In genomic region chr12:63400746-63401145, GRCh38 we compare ENCODE assay signal across 14 cellular contexts.
A peak's percentile ranks its signal among the peaks of the same experiment; 100 is the strongest.
DNase-seq lines count a peak whose midpoint lies in the region; FAIRE-seq and TF ChIP-seq lines count a peak whose summit lies in the region.
"Had no signal": no experiment of that assay in that cellular context is flagged by ENCODE, and none has a peak within 500 bp of the region (broad histone marks: within the 10 kb centered on the region; RNA-seq: fewer than 3 reads in every experiment).

No MANE protein-coding gene starts in this region.

- H3K4me3 ChIP-seq in endothelial cell of umbilical vein (replicated peaks in 1 of 3; ENCODE audit: insufficient read depth in 1 of 3, low read depth in 1 of 3, low read length in 3 of 3) (no peak overlapping the region), GM23248 (no peak overlapping the region)
- H3K4me3 ChIP-seq: body of pancreas had no signal

- H3K9me3 Mint-ChIP-seq in HFFc6: peaks cover 4% of the 10 kb centered on the region; the same call in 1 of the 2 replicates

- H3K79me2 ChIP-seq in endothelial cell of umbilical vein (ENCODE audit: control insufficient read depth, insufficient read depth, low read length) (no peaks in the 10 kb centered on the region), GM23248 (ENCODE audit: insufficient read depth) (no peaks in the 10 kb centered on the region)

- peaks cover 3% of the 10 kb centered on the region; the same call in 1 of the 2 replicates for H3K27me3 Mint-ChIP-seq in HFFc6 (ENCODE audit: insufficient read depth)
- H3K27me3 Mint-ChIP-seq: activated B cell treated with CpG ODN at 0.5 μM for 24 hours had no signal

- H3K9me2 ChIP-seq in GM23248 (ENCODE audit: insufficient read depth): no peaks in the 10 kb centered on the region

- H3K4me3 Mint-ChIP-seq in HFFc6: no peak overlapping the region
- H3K4me3 Mint-ChIP-seq: activated B cell treated with CpG ODN at 0.5 μM for 24 hours had no signal

- H3K27ac ChIP-seq in endothelial cell of umbilical vein (ENCODE audit: insufficient read depth, low read depth, low read length) (peak overlapping the region; percentile 78), GM23248 (no peak overlapping the region)
- H3K27ac ChIP-seq: body of pancreas had no signal

- BruUV-seq in endothelial cell of umbilical vein (replicated peaks; lab: Mats Ljungman, UMichigan): no TSS peak

- H3K4me2 ChIP-seq in endothelial cell of umbilical vein (ENCODE audit: insufficient read depth, low read length) (no peak overlapping the region), GM23248 (ENCODE audit: unreplicated experiment) (no peak overlapping the region)

- peak overlapping the region; percentile 45 for H2AFZ ChIP-seq in endothelial cell of umbilical vein (ENCODE audit: low read depth, low read length)
- no peak overlapping the region for H2AFZ ChIP-seq in GM23248

- H4K20me1 ChIP-seq in endothelial cell of umbilical vein (replicated peaks; ENCODE audit: control insufficient read depth, extremely low read depth, insufficient read depth, low read length): no peaks in the 10 kb centered on the region
- no peaks in the 10 kb centered on the region for H4K20me1 ChIP-seq in GM23248 (ENCODE audit: insufficient read depth)

- H3K27me3 ChIP-seq in endothelial cell of umbilical vein (ENCODE audit: control insufficient read depth in 2 of 2, insufficient read depth in 2 of 2, low read length in 2 of 2) (no peaks in the 10 kb centered on the region), GM23248 (replicated peaks; ENCODE audit: insufficient read depth) (no peaks in the 10 kb centered on the region)
- H3K27me3 ChIP-seq: body of pancreas had no signal

- POLR2A ChIA-PET in endothelial cell of umbilical vein (lab: Charles Lee): interaction anchor here (1.0 kb wide), 1 partner anchor 10 kb away, joined by 5 read pairs; no protein-coding TSS in a partner anchor

- DNase-seq in HT1080 (ENCODE audit: low read depth) (peak; percentile 87), NCI-H748 (lab: John Stamatoyannopoulos, UW; ENCODE audit: unreplicated experiment) (peak; percentile 98), endothelial cell of umbilical vein (ENCODE audit: low read depth, low spot score) (peak; percentile 95), renal cortical epithelial cell (ENCODE audit: low read depth) (peak; percentile 95), COLO829 (ENCODE audit: low spot score) (no peak), GM23248 (no peak), HFFc6 (no peak)
- no peak for DNase-seq in stimulated activated CD4-positive, alpha-beta T cell treated with anti-CD3 and anti-CD28 coated beads, Interleukin-4, amount 100 ng/mL, for 1 hour
- DNase-seq: activated B cell treated with CpG ODN at 0.5 μM for 24 hours; body of pancreas; DMS79 treated with DMSO at 0.1 percent for 48 hours; NCI-H1930; SIG-M5; stimulated activated naive CD4-positive, alpha-beta T cell had no signal

- WGBS in GM23248 (ENCODE audit: low coverage in 1 of 2, low lambda C conversion rate in 2 of 2, missing lambda C conversion rate in 2 of 2), 2 experiments: 52% methylated on average over 2 of the region's 2 CpGs

- H3K4me1 ChIP-seq in endothelial cell of umbilical vein (ENCODE audit: control insufficient read depth, extremely low read depth, insufficient read depth, low read length) (peaks cover 15% of the 10 kb centered on the region), GM23248 (ENCODE audit: insufficient read depth) (no peaks in the 10 kb centered on the region)
- H3K4me1 ChIP-seq: body of pancreas had no signal

- dilution Hi-C loops in endothelial cell of umbilical vein (cut with MboI; ENCODE audit: extremely low pct_ligation_motif_present, low sequenced_read_pairs): no loop called here

- intact Hi-C loops in endothelial cell of umbilical vein (cut with micrococcal nuclease): loop anchor here (1.0 kb wide), 3 partner anchors 10 to 106 kb away; no protein-coding TSS in a partner anchor

- H3K9me3 ChIP-seq in endothelial cell of umbilical vein (replicated peaks; ENCODE audit: control insufficient read depth, insufficient read depth, low read length) (no peaks in the 10 kb centered on the region), GM23248 (ENCODE audit: low read depth) (no peaks in the 10 kb centered on the region)
- H3K9me3 ChIP-seq: body of pancreas had no signal

- H3K9ac ChIP-seq in endothelial cell of umbilical vein (replicated peaks; ENCODE audit: extremely low read depth, insufficient read depth, low read length) (peak overlapping the region; percentile 53), GM23248 (no peak overlapping the region)

- no peaks in the 10 kb centered on the region for H3F3A ChIP-seq in GM23248 (ENCODE audit: insufficient read depth)

- peak; percentile 91 for FAIRE-seq in endothelial cell of umbilical vein (lab: Jason Lieb, UNC)

- no peaks in the 10 kb centered on the region for H3K4me1 Mint-ChIP-seq in HFFc6 (ENCODE audit: low read depth)
- H3K4me1 Mint-ChIP-seq: activated B cell treated with CpG ODN at 0.5 μM for 24 hours had no signal

- H3K27ac Mint-ChIP-seq in HFFc6: no peak overlapping the region
- H3K27ac Mint-ChIP-seq: activated B cell treated with CpG ODN at 0.5 μM for 24 hours had no signal

- no peaks in the 10 kb centered on the region for H3K36me3 Mint-ChIP-seq in HFFc6 (ENCODE audit: low read depth)

- in situ Hi-C loops in GM23248 (cut with MboI): no loop called here

- no peaks in the 10 kb centered on the region for H3K36me3 ChIP-seq in endothelial cell of umbilical vein (ENCODE audit: control insufficient read depth in 2 of 2, extremely low read depth in 1 of 2, insufficient read depth in 2 of 2, low read length in 2 of 2)
- no peaks in the 10 kb centered on the region for H3K36me3 ChIP-seq in GM23248 (ENCODE audit: low read depth)

- CTCF ChIA-PET in endothelial cell of umbilical vein (lab: Charles Lee): interaction anchor here (1.0 kb wide), 1 partner anchor 20 kb away, joined by 5 read pairs; no protein-coding TSS in a partner anchor

- TF ChIP-seq POLR2A in endothelial cell of umbilical vein (IDR thresholded peaks at IDR 0.05; ENCODE audit: low read depth, low read length): peak; percentile 61

- TF ChIP-seq CTCF in endothelial cell of umbilical vein (IDR thresholded peaks at IDR 0.05; ENCODE audit: extremely low read depth in 1 of 2, insufficient read depth in 1 of 2, low read depth in 1 of 2, low read length in 2 of 2) (no peak), HFFc6 (IDR thresholded peaks at IDR 0.05) (no peak)

- no peaks in the 10 kb centered on the region for H3K9me1 ChIP-seq in endothelial cell of umbilical vein (replicated peaks; ENCODE audit: control insufficient read depth, extremely low read depth, insufficient read depth, low read length)

TF ChIP-seq in endothelial cell of umbilical vein, 7 proteins besides CTCF, POLR2A, EP300 and RAD21:
- peak; percentile 83 for TF ChIP-seq JUN (IDR thresholded peaks at IDR 0.05; ENCODE audit: borderline replicate concordance, insufficient read depth, insufficient read length, low read depth)
- peak; percentile 69 for TF ChIP-seq POLR2AphosphoS5 (IDR thresholded peaks at IDR 0.05; ENCODE audit: insufficient read depth, low read depth, low read length)
- TF ChIP-seq GATA2 (IDR thresholded peaks at IDR 0.05; ENCODE audit: insufficient read depth, insufficient read length, low read depth, low read length): no peak
- no peak for TF ChIP-seq EZH2 (IDR thresholded peaks at IDR 0.05; ENCODE audit: borderline replicate concordance, low read depth, low read length, severe bottlenecking)
- peak; percentile 84 for TF ChIP-seq FOS (IDR thresholded peaks at IDR 0.05; ENCODE audit: borderline replicate concordance, insufficient read depth, low read length)
- no peak for TF ChIP-seq MAX (IDR thresholded peaks at IDR 0.05; ENCODE audit: insufficient read depth, insufficient read length)
TF ChIP-seq in endothelial cell of umbilical vein: peak in this region for 3.

Comparison
In these comparisons a context has a peak if more than half of its experiments do, and no peak if none do; other contexts are left out.
1. DNase-seq: peak in HT1080 (single experiment), NCI-H748 (single experiment), endothelial cell of umbilical vein (single experiment) and renal cortical epithelial cell (single experiment); none in COLO829 (single experiment), GM23248 (single experiment), stimulated activated CD4-positive, alpha-beta T cell treated with anti-CD3 and anti-CD28 coated beads, Interleukin-4, amount 100 ng/mL, for 1 hour (single experiment) and HFFc6 (single experiment).